Comparison of ENCODE assay signal across 9 cellular contexts in genomic region chr2:43594875-43595274, GRCh38. TPM values are rescaled to one million over a fixed set of nuclear protein-coding genes. Genes with fewer than 3 reads are reported as not detected.
A peak's percentile ranks its signal among the peaks of the same experiment; 100 is the strongest.
DNase-seq lines count a peak whose midpoint lies in the region; ATAC-seq and TF ChIP-seq lines count a peak whose summit lies in the region.
"Had no signal": no experiment of that assay in that cellular context is flagged by ENCODE, and none has a peak within 500 bp of the region (broad histone marks: within the 10 kb centered on the region; RNA-seq: fewer than 3 reads in every experiment).

No MANE protein-coding gene starts in this region.

- H3K36me3 ChIP-seq in HUES6 (ENCODE audit: control insufficient read depth, insufficient read depth, low read length) (peaks cover 12% of the 10 kb centered on the region), breast epithelium (no peaks in the 10 kb centered on the region), mucosa of rectum (ENCODE audit: control insufficient read depth in 2 of 2, insufficient read depth in 2 of 2, low read length in 2 of 2) (peaks cover 11 to 12% of the 10 kb centered on the region in 2 donors)

- H3K9me3 ChIP-seq in HUES6 (ENCODE audit: control insufficient read depth, insufficient read depth, low read depth, low read length) = no peaks in the 10 kb centered on the region
- no peaks in the 10 kb centered on the region for H3K9me3 ChIP-seq in breast epithelium
- H3K9me3 ChIP-seq in mucosa of rectum (ENCODE audit: control insufficient read depth in 2 of 2, low read length in 2 of 2) = no peaks in the 10 kb centered on the region

- H3K27me3 ChIP-seq in HUES6 (ENCODE audit: control insufficient read depth, insufficient read depth, low read length) (no peaks in the 10 kb centered on the region), breast epithelium (no peaks in the 10 kb centered on the region), mucosa of rectum (ENCODE audit: control insufficient read depth in 2 of 2, insufficient read depth in 2 of 2, low read length in 2 of 2) (no peaks in the 10 kb centered on the region)

- H3K9ac ChIP-seq in HUES6 (ENCODE audit: low read length) (peak overlapping the region; percentile 96), mucosa of rectum (ENCODE audit: low read depth in 1 of 2, low read length in 2 of 2) (peak overlapping the region; percentile 84 to 87)

- ATAC-seq in GM18861 (IDR thresholded peaks at IDR 0.05; ENCODE audit: unreplicated experiment) = no peak
- ATAC-seq in GM21526 (IDR thresholded peaks at IDR 0.05; ENCODE audit: low FRiP score, unreplicated experiment) = no peak

- peak overlapping the region; percentile 95 for H3K4me3 ChIP-seq in HUES6 (ENCODE audit: low read depth, low read length)
- H3K4me3 ChIP-seq in breast epithelium = peak overlapping the region; percentile 68 to 90 (median 80)
- H3K4me3 ChIP-seq in mucosa of rectum (ENCODE audit: low read length in 2 of 2) = peak overlapping the region; percentile 97 to 99

- H3K27ac ChIP-seq in 22Rv1 = peak overlapping the region; percentile 86; the same call in 1 of the 2 replicates
- H3K27ac ChIP-seq in HUES6 (ENCODE audit: low read depth, low read length) = no peak overlapping the region
- peak overlapping the region in 1 of 2 donors; percentile 94 for H3K27ac ChIP-seq in breast epithelium
- H3K27ac ChIP-seq in mucosa of rectum (ENCODE audit: low read depth in 2 of 2, low read length in 2 of 2) = no peak overlapping the region

- intact Hi-C loops in breast epithelium (cut with DNase I; ENCODE audit: low total_unique reads) = no loop called here

- no peaks in the 10 kb centered on the region; the same call in 1 of the 2 replicates for H3K4me1 ChIP-seq in HUES6 (ENCODE audit: control insufficient read depth, insufficient read depth, low read length)
- H3K4me1 ChIP-seq in breast epithelium = no peaks in the 10 kb centered on the region
- H3K4me1 ChIP-seq in mucosa of rectum (ENCODE audit: control insufficient read depth in 2 of 2, insufficient read depth in 2 of 2, low read length in 2 of 2) = peaks cover 7 to 9% of the 10 kb centered on the region in 2 donors

- no peak for TF ChIP-seq CTCF in 22Rv1 (IDR thresholded peaks at IDR 0.05)
- TF ChIP-seq CTCF in breast epithelium (IDR thresholded peaks at IDR 0.05) = no peak

- DNase-seq in breast epithelium (ENCODE audit: low spot score in 2 of 2) (no peak), NCI-H1048 (lab: John Stamatoyannopoulos, UW) (no peak), occipital lobe (lab: John Stamatoyannopoulos, UW) (no peak)
- DNase-seq: activated CD8-positive, alpha-beta memory T cell treated with anti-CD3 and anti-CD28 coated beads for 24 hours had no signal

- no peak for TF ChIP-seq POLR2A in breast epithelium (IDR thresholded peaks at IDR 0.05)

RNA-seq across cellular contexts. Expression of gene THADA, which starts 1.0 kb away (rescaled TPM):
- total RNA-seq in breast epithelium (10 to 100 TPM; 41.1 to 60.6 (median 49.5) TPM), occipital lobe (40.9 TPM)

RNA-seq across cellular contexts. Expression of gene PLEKHH2, which starts 42.2 kb away (rescaled TPM):
- total RNA-seq in breast epithelium (10 to 100 TPM; 42.1 to 67.2 (median 63.5) TPM), occipital lobe (8.4 TPM)
